ENCODE assay signal across 19 cellular contexts in the genomic region with DNA sequence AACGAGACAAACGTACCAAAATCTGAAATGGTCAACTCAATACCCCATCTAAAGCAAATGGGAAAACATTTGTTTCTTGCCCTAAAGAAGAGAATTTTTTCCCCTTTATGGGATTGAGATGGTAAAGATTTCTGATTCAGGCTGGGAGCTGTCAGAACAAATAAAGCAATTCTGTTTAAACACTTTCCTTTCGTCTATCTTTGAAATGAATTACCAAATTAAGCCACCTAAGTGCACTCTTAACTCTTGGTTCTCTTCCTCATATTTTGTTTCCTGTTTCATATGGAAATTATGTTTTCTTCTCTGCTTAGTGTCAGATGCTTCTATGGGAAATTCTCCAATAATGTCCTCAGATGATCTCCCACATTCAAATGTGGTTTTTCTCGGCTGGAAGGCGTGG.
"Had no signal": no experiment of that assay in that cellular context is flagged by ENCODE, and none has a peak within 500 bp of the region (broad histone marks: within the 10 kb centered on the region; RNA-seq: fewer than 3 reads in every experiment).

No MANE protein-coding gene starts in this region.

- H3K4me3 ChIP-seq: left lung, lower lobe of right lung, ovary, spleen, tibial nerve, uterus had no signal

- H3K4me1 ChIP-seq: left lung, lower lobe of right lung, uterus had no signal

- DNase-seq: immature natural killer cell; kidney; left colon; left lung; lower lobe of right lung; mammary epithelial cell; mesenchymal stem cell; naive thymus-derived CD4-positive, alpha-beta T cell; ovary; right cardiac atrium; small intestine; spleen; stimulated activated CD4-positive, alpha-beta T cell treated with anti-CD3 and anti-CD28 coated beads, Interleukin-4, amount 100 ng/mL, for 24 hours; stimulated activated naive CD4-positive, alpha-beta T cell; uterus had no signal

- H3K9me3 ChIP-seq: left lung, lower lobe of right lung, ovary, uterus had no signal

- ATAC-seq: left colon; left lung; lower lobe of right lung; naive thymus-derived CD4-positive, alpha-beta T cell; natural killer cell treated with Interleukin-12 subunit alpha and Interleukin-12 subunit beta and Interleukin-15 and Interleukin-18, amount 100 ng/mL, for 72 hours; right cardiac atrium; sciatic nerve; stimulated activated effector memory CD8-positive, alpha-beta T cell treated with anti-CD3 and anti-CD28 coated beads, Interleukin-12 subunit alpha, Interleukin-12 subunit beta, amount 100 ng/mL, for 72 hours had no signal

- H3K36me3 ChIP-seq: left lung, lower lobe of right lung, ovary, spleen, tibial nerve, uterus had no signal

- H3K27ac ChIP-seq: left lung, lower lobe of right lung, ovary, spleen, tibial nerve, uterus had no signal

- H3K27me3 ChIP-seq: left lung, ovary, spleen, tibial nerve, uterus had no signal
